In genomic region chr15:91126080-91126479, GRCh38 we compare ENCODE assay signal across 27 cellular contexts. TPM values are rescaled to one million over a fixed set of nuclear protein-coding genes. Genes with fewer than 3 reads are reported as not detected.
DNase-seq lines count a peak whose midpoint lies in the region; ATAC-seq and TF ChIP-seq lines count a peak whose summit lies in the region.
"Had no signal": no experiment of that assay in that cellular context is flagged by ENCODE, and none has a peak within 500 bp of the region (broad histone marks: within the 10 kb centered on the region; RNA-seq: fewer than 3 reads in every experiment).

No MANE protein-coding gene starts in this region.

- H3K4me3 ChIP-seq in upper lobe of right lung (no peak overlapping the region), trophoblast cell (ENCODE audit: low read depth, low read length) (no peak overlapping the region), right cardiac atrium (ENCODE audit: low read length) (no peak overlapping the region)
- H3K4me3 ChIP-seq: cardiac muscle cell, lower lobe of right lung, psoas muscle, SJSA1 had no signal

- H3K27me3 ChIP-seq in upper lobe of right lung (peaks cover 31% of the 10 kb centered on the region), trophoblast cell (ENCODE audit: insufficient read depth, low read length) (no peaks in the 10 kb centered on the region), right cardiac atrium (ENCODE audit: control insufficient read depth, insufficient read depth) (no peaks in the 10 kb centered on the region)
- H3K27me3 ChIP-seq: cardiac muscle cell, SJSA1 had no signal

- no peak overlapping the region for H3K4ac ChIP-seq in trophoblast cell (ENCODE audit: low read depth, low read length)

- no peak overlapping the region for H4K8ac ChIP-seq in trophoblast cell (ENCODE audit: low read depth, low read length)

- no peak overlapping the region for H3K23ac ChIP-seq in trophoblast cell (ENCODE audit: low read length)

- H2BK12ac ChIP-seq in trophoblast cell (ENCODE audit: low read length): no peak overlapping the region

- no peaks in the 10 kb centered on the region for H3K79me1 ChIP-seq in trophoblast cell (ENCODE audit: low read length)

- peak; percentile 49 for ATAC-seq in HG02884 (IDR thresholded peaks at IDR 0.05; ENCODE audit: unreplicated experiment)
- peak; percentile 28 for ATAC-seq in upper lobe of right lung
- no peak for ATAC-seq in right cardiac atrium
- no peak for ATAC-seq in HG03457 (IDR thresholded peaks at IDR 0.05; ENCODE audit: unreplicated experiment)
- ATAC-seq: activated T-cell treated with anti-CD3 and anti-CD28 coated beads, Interleukin-2, amount 50 U/mL, for 72 hours; lower lobe of right lung; T-helper 17 cell had no signal

- H3K36me3 ChIP-seq in upper lobe of right lung (no peaks in the 10 kb centered on the region), trophoblast cell (ENCODE audit: control insufficient read depth in 1 of 2, insufficient read depth in 2 of 2, low read length in 2 of 2) (no peaks in the 10 kb centered on the region)
- H3K36me3 ChIP-seq: cardiac muscle cell, lower lobe of right lung, SJSA1 had no signal

- H2BK120ac ChIP-seq in trophoblast cell (ENCODE audit: insufficient read depth, low read length, poor library complexity): no peak overlapping the region

- H3K9me3 ChIP-seq in upper lobe of right lung (no peaks in the 10 kb centered on the region), trophoblast cell (ENCODE audit: insufficient read depth, low read depth, low read length) (no peaks in the 10 kb centered on the region), right cardiac atrium (ENCODE audit: control insufficient read depth, low read length) (no peaks in the 10 kb centered on the region)
- H3K9me3 ChIP-seq: lower lobe of right lung, psoas muscle, SJSA1 had no signal

- peak; percentile 13 for DNase-seq in NCI-H146 (lab: John Stamatoyannopoulos, UW)
- DNase-seq in NCI-H146 treated with DMSO at 0.1 percent for 48 hours (lab: John Stamatoyannopoulos, UW; ENCODE audit: unreplicated experiment): no peak
- peak; percentile 69 for DNase-seq in cerebellum (ENCODE audit: low spot score)
- DNase-seq in upper lobe of right lung: no peak
- DNase-seq in trophoblast cell: no peak
- no peak for DNase-seq in right cardiac atrium
- DNase-seq: 8988T; activated CD4-positive, alpha-beta T cell treated with anti-CD3 and anti-CD28 coated beads for 48 hours; activated naive CD4-positive, alpha-beta T cell treated with anti-CD3 and anti-CD28 coated beads for 36 hours; activated T-cell treated with anti-CD3 and anti-CD28 coated beads, Interleukin-2, amount 50 U/mL, for 72 hours; AML-193; amniotic stem cell; CD8-positive, alpha-beta memory T cell; hippocampal formation; KBM-7; lower lobe of right lung; NCI-H1930; NCI-H345; psoas muscle; T-helper 17 cell had no signal

- no peak overlapping the region for H3K18ac ChIP-seq in trophoblast cell (ENCODE audit: low read length)

- H3K9ac ChIP-seq in trophoblast cell (ENCODE audit: low read length): no peak overlapping the region

- H3K27ac ChIP-seq in upper lobe of right lung: no peak overlapping the region
- no peak overlapping the region for H3K27ac ChIP-seq in trophoblast cell (ENCODE audit: low read depth, low read length)
- no peak overlapping the region for H3K27ac ChIP-seq in right cardiac atrium (ENCODE audit: low read length)
- H3K27ac ChIP-seq: cardiac muscle cell, epithelial cell of prostate, lower lobe of right lung, psoas muscle, SJSA1 had no signal

- no peaks in the 10 kb centered on the region for H3K79me2 ChIP-seq in trophoblast cell (ENCODE audit: control insufficient read depth, insufficient read depth, low read length, poor library complexity)

- intact Hi-C loops in upper lobe of right lung (cut with DNase I) (no loop called here), right cardiac atrium (cut with DNase I) (no loop called here)

- H3K4me2 ChIP-seq in trophoblast cell (ENCODE audit: low read length): no peak overlapping the region

- H2AK5ac ChIP-seq in trophoblast cell (ENCODE audit: low read length): no peak overlapping the region

- no peak overlapping the region for H3K14ac ChIP-seq in trophoblast cell (ENCODE audit: low read length)

- H3K4me1 ChIP-seq in upper lobe of right lung (no peaks in the 10 kb centered on the region), trophoblast cell (ENCODE audit: control insufficient read depth in 1 of 2, insufficient read depth in 2 of 2, low read length in 2 of 2) (no peaks in the 10 kb centered on the region), right cardiac atrium (ENCODE audit: control insufficient read depth, insufficient read depth, low read length) (no peaks in the 10 kb centered on the region)
- H3K4me1 ChIP-seq: lower lobe of right lung, psoas muscle, SJSA1 had no signal

- no peak overlapping the region for H2AFZ ChIP-seq in trophoblast cell (ENCODE audit: insufficient read depth, low read length, poor library complexity)

- H4K12ac ChIP-seq in trophoblast cell (ENCODE audit: low read depth, low read length): no peak overlapping the region

- H2BK5ac ChIP-seq in trophoblast cell (ENCODE audit: low read depth, low read length, poor library complexity): no peak overlapping the region

- H4K91ac ChIP-seq in trophoblast cell (ENCODE audit: low read depth, low read length): no peak overlapping the region

- no peak for TF ChIP-seq CTCF in upper lobe of right lung (IDR thresholded peaks at IDR 0.05)

RNA-seq across cellular contexts. Expression of gene SV2B, which starts 26.0 kb away (rescaled TPM):
- total RNA-seq in cerebellum: 51.8 TPM
- total RNA-seq in upper lobe of right lung: 0.87 TPM
- not detected in 2 replicates for polyA plus RNA-seq in trophoblast cell (2013)
- total RNA-seq in right cardiac atrium: 1 to 10 TPM in 3 of 4 donors, under 1 TPM in 1; 0.69 to 1.7 (median 1.4) TPM
- 0.34 TPM for polyA plus RNA-seq in right cardiac atrium
- total RNA-seq: fibroblast of villous mesenchyme, HT1080, SJSA1 had no signal
- polyA plus RNA-seq: CD8-positive, alpha-beta memory T cell had no signal

Comparison
In these comparisons a context has a peak if more than half of its experiments do, and no peak if none do; other contexts are left out.
1. DNase-seq: peak in NCI-H146 (single experiment) and cerebellum (single experiment); none in NCI-H146 treated with DMSO at 0.1 percent for 48 hours (single experiment), upper lobe of right lung (single experiment), trophoblast cell (0 of 2) and right cardiac atrium (0 of 3).
2. ATAC-seq: peak in HG02884 (single experiment) and upper lobe of right lung (single experiment); none in right cardiac atrium (0 of 2) and HG03457 (single experiment).
3. RNA of gene SV2B, which starts 26.0 kb away (total RNA-seq): 51.8 TPM in cerebellum (single experiment); 0.69 to 1.7 TPM in right cardiac atrium and 0.87 TPM in upper lobe of right lung (single experiment); every median in the first group is over 10 times any median in the second.